8 cellular contexts compared by ENCODE assay signal in the genomic region with DNA sequence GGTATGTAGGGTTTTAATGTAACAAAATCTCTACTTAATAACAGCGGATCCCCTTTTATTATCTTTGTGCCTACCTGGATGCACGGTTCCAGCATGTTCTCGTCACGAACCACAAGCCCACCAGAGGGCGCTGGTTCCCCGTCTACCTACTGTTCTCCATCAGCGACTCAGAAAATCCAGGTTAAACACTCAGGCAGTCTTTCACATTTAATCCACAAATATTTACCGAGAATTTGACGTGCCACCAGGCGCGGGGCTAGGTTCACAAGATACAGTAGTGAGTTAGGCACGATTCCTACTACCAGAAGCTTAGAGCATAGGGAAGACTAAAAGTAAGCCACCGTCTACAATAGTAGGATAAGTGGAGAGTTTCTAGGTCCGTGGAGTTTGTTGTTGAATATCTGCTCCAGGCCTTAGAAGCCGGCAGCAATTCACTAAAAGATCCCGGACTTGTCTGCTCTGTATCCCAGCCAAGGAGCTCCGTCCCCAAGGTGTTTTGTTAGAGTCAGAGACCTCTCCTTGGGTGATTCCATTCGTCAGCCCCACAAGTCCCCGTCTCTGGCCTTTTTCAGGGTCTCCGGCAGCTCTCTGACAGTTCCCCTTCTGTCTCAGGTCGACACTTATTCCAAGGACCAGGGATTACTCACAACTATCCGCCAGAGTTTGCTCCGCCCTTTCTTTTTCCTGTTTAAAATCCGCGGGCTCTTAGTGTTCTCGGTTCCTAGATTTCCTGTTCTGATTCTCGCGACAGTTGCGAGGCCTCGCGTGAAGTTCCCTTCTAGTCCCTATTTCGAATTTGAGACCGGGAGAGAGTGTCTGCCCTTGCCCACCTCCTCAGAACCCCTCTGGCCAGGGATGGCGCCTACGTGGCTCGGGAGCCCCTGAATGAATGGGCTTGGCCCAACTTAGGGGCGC. TPM values are rescaled to one million over a fixed set of nuclear protein-coding genes. Genes with fewer than 3 reads are reported as not detected.
DNase-seq lines count a peak whose midpoint lies in the region; ATAC-seq and TF ChIP-seq lines count a peak whose summit lies in the region.

No MANE protein-coding gene starts in this region.

- no peaks in the 10 kb centered on the region for H3K9me3 ChIP-seq in colonic mucosa

- no peaks in the 10 kb centered on the region for H3K36me3 ChIP-seq in colonic mucosa

- H3K4me3 ChIP-seq in colonic mucosa = peak overlapping the region; percentile 60

- peaks cover 19% of the 10 kb centered on the region for H3K4me1 ChIP-seq in colonic mucosa

- peak overlapping the region; percentile 94 for H3K27ac ChIP-seq in colonic mucosa

- ATAC-seq in GM19035 (IDR thresholded peaks at IDR 0.05; ENCODE audit: unreplicated experiment) (peak; percentile 50), HG03378 (IDR thresholded peaks at IDR 0.05; ENCODE audit: unreplicated experiment) (peak; percentile 45), left lobe of liver (peak; percentile 73)

- H3K9ac ChIP-seq in colonic mucosa (ENCODE audit: low read depth in 2 of 2, low read length in 2 of 2) = peak overlapping the region; percentile 85 to 96

- intact Hi-C loops in colonic mucosa (cut with DNase I) = no loop called here

- DNase-seq in Ammon's horn (ENCODE audit: low spot score) = peak; percentile 86
- peak; percentile 73 for DNase-seq in NCI-H446 treated with DMSO at 0.1 percent for 48 hours (lab: John Stamatoyannopoulos, UW)
- DNase-seq in activated CD4-positive, alpha-beta T cell treated with anti-CD3 and anti-CD28 coated beads for 24 hours (ENCODE audit: low read depth in 2 of 2) = peak; percentile 87 to 92
- peak; percentile 97 for DNase-seq in colonic mucosa
- DNase-seq in left lobe of liver (ENCODE audit: low spot score) = peak; percentile 92
- peak; percentile 95 to 96 for DNase-seq in stimulated activated CD4-positive, alpha-beta T cell treated with anti-CD3 and anti-CD28 coated beads, Interleukin-2, amount 100 ng/mL, for 24 hours

- TF ChIP-seq CTCF in colonic mucosa (IDR thresholded peaks at IDR 0.05) = peak; percentile 82

- peaks cover 9% of the 10 kb centered on the region for H3K27me3 ChIP-seq in colonic mucosa

RNA-seq across cellular contexts. Expression of a gene that starts 1.5 kb away (rescaled TPM):
- total RNA-seq in colonic mucosa (10 to 100 TPM; 11.5 to 32.4 TPM), left lobe of liver (0.78 TPM)

RNA-seq across cellular contexts. Expression of a gene that starts 29.3 kb away (rescaled TPM):
- total RNA-seq in colonic mucosa (10 to 100 TPM in 1 of 2 donors, 1 to 10 TPM in 1; 8.8 to 18.1 TPM), left lobe of liver (5.2 TPM)

RNA-seq across cellular contexts. Expression of a gene that starts 29.4 kb away (rescaled TPM):
- total RNA-seq in colonic mucosa (under 1 TPM; 0.19 to 0.42 TPM), left lobe of liver (0.13 TPM)

Comparison
In these comparisons a context has a peak if more than half of its experiments do, and no peak if none do; other contexts are left out.
1. Peak in every context shown above with its lines: DNase-seq, ATAC-seq, H3K4me3 ChIP-seq and H3K27ac ChIP-seq.